ENCODE assay signal across 11 cellular contexts in the genomic region with DNA sequence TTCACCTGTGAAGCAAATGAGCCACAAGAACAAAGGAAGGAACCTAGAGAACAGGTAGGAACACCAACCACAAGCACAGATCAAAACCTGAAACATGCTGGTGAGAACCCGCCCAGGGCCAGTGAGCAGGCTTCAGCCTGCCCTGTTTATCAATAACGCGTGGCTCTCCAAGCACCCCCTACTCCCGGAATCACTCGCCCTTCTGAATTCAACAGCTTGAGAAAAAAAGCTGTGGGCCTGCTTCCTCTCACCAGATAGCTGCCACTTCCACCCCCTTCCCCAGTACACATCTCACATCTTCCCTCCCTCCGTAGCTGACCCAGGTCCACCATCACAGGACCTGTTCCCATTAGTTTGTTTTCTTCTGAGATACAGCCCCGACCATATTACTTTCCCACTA. TPM values are rescaled to one million over a fixed set of nuclear protein-coding genes. Genes with fewer than 3 reads are reported as not detected.
DNase-seq lines count a peak whose midpoint lies in the region; ATAC-seq and TF ChIP-seq lines count a peak whose summit lies in the region.
"Had no signal": no experiment of that assay in that cellular context is flagged by ENCODE, and none has a peak within 500 bp of the region (broad histone marks: within the 10 kb centered on the region; RNA-seq: fewer than 3 reads in every experiment).

No MANE protein-coding gene starts in this region.

- H3K4me1 ChIP-seq in endodermal cell (ENCODE audit: control insufficient read depth, insufficient read depth, low read length) (peaks cover 3% of the 10 kb centered on the region), stomach (peaks cover 64 to 98% (median 79%) of the 10 kb centered on the region in 4 donors)

- no peak overlapping the region for H3K9ac ChIP-seq in endodermal cell (ENCODE audit: extremely low read depth, low read length, poor library complexity, severe bottlenecking)

- 96% methylated on average over 7 of the region's 7 CpGs for WGBS in endodermal cell (ENCODE audit: insufficient coverage in 1 of 2, insufficient read length in 1 of 2), 2 experiments
- WGBS in stomach, 5 donors: 55 to 78% (median 66%) methylated on average over 7 of the region's 7 CpGs

- peak; percentile 35 for ATAC-seq in HG03354 (IDR thresholded peaks at IDR 0.05; ENCODE audit: poor library complexity, severe bottlenecking, unreplicated experiment)
- ATAC-seq in GM18870 (IDR thresholded peaks at IDR 0.05; ENCODE audit: unreplicated experiment): no peak
- ATAC-seq in GM21447 (IDR thresholded peaks at IDR 0.05; ENCODE audit: unreplicated experiment): no peak
- ATAC-seq: Panc1 had no signal

- peaks cover 66% of the 10 kb centered on the region for H3K4me1 Mint-ChIP-seq in activated naive CD4-positive, alpha-beta T cell treated with anti-CD3 and anti-CD28 coated beads for 36 hours (ENCODE audit: low read depth)
- peaks cover 25% of the 10 kb centered on the region for H3K4me1 Mint-ChIP-seq in endodermal cell

- H3K36me3 ChIP-seq in endodermal cell (ENCODE audit: control insufficient read depth, insufficient read depth, low read length) (peaks cover 18% of the 10 kb centered on the region), stomach (peaks cover 13 to 36% (median 33%) of the 10 kb centered on the region in 4 donors)

- H3K4me3 ChIP-seq in endodermal cell (ENCODE audit: low read length) (no peak overlapping the region), stomach (no peak overlapping the region)
- H3K4me3 ChIP-seq: MG63, tibial artery had no signal

- TF ChIP-seq CTCF in endodermal cell (conservative IDR thresholded peaks at IDR 0.05) (no peak), stomach (IDR thresholded peaks at IDR 0.05) (no peak)

- no peak for TF ChIP-seq POLR2A in stomach (IDR thresholded peaks at IDR 0.05)

- TF ChIP-seq EP300 in stomach (IDR thresholded peaks at IDR 0.05): no peak

- H3K9me3 Mint-ChIP-seq in activated naive CD4-positive, alpha-beta T cell treated with anti-CD3 and anti-CD28 coated beads for 36 hours: no peaks in the 10 kb centered on the region
- H3K9me3 Mint-ChIP-seq in endodermal cell: no peaks in the 10 kb centered on the region

- H3K27me3 Mint-ChIP-seq in activated naive CD4-positive, alpha-beta T cell treated with anti-CD3 and anti-CD28 coated beads for 36 hours (ENCODE audit: low read depth): no peaks in the 10 kb centered on the region
- H3K27me3 Mint-ChIP-seq in endodermal cell (ENCODE audit: insufficient read depth): no peaks in the 10 kb centered on the region

- H3K27me3 ChIP-seq in endodermal cell (ENCODE audit: control insufficient read depth, insufficient read depth, low read length, poor library complexity, severe bottlenecking) (no peaks in the 10 kb centered on the region), stomach (no peaks in the 10 kb centered on the region)
- H3K27me3 ChIP-seq: MG63, tibial artery had no signal

- CTCF ChIA-PET in activated naive CD4-positive, alpha-beta T cell treated with anti-CD3 and anti-CD28 coated beads for 36 hours (lab: Charles Lee): interaction anchor here (0.9 to 1.2 kb wide), 2 partner anchors 34 to 89 kb away, joined by 4 read pairs; no protein-coding TSS in a partner anchor

- H3K9me3 ChIP-seq in endodermal cell (ENCODE audit: control insufficient read depth, low read length): no peaks in the 10 kb centered on the region
- H3K9me3 ChIP-seq in stomach: no peaks in the 10 kb centered on the region
- H3K9me3 ChIP-seq: MG63, tibial artery had no signal

- intact Hi-C loops in activated naive CD4-positive, alpha-beta T cell treated with anti-CD3 and anti-CD28 coated beads for 36 hours (cut with micrococcal nuclease): no loop called here
- intact Hi-C loops in stomach (cut with DNase I; ENCODE audit: low total_unique reads): no loop called here

- peak; percentile 51 for DNase-seq in activated naive CD4-positive, alpha-beta T cell treated with anti-CD3 and anti-CD28 coated beads for 36 hours
- DNase-seq in activated naive CD4-positive, alpha-beta T cell (lab: John Stamatoyannopoulos, UW): no peak
- no peak for DNase-seq in endodermal cell
- no peak for DNase-seq in stomach
- DNase-seq in DMS114 treated with DMSO at 0.1 percent for 48 hours (lab: John Stamatoyannopoulos, UW; ENCODE audit: unreplicated experiment): no peak
- DNase-seq: MG63 had no signal

- H3K4me3 Mint-ChIP-seq in activated naive CD4-positive, alpha-beta T cell treated with anti-CD3 and anti-CD28 coated beads for 36 hours: no peak overlapping the region
- no peak overlapping the region for H3K4me3 Mint-ChIP-seq in endodermal cell

- H3K36me3 Mint-ChIP-seq in activated naive CD4-positive, alpha-beta T cell treated with anti-CD3 and anti-CD28 coated beads for 36 hours (ENCODE audit: low read depth): peaks cover 12% of the 10 kb centered on the region
- peaks cover 11% of the 10 kb centered on the region for H3K36me3 Mint-ChIP-seq in endodermal cell (ENCODE audit: low read depth)

- peak overlapping the region; percentile 39 for H3K27ac Mint-ChIP-seq in activated naive CD4-positive, alpha-beta T cell treated with anti-CD3 and anti-CD28 coated beads for 36 hours
- H3K27ac Mint-ChIP-seq in endodermal cell: peak overlapping the region; percentile 5

- H3K27ac ChIP-seq in endodermal cell (ENCODE audit: low read depth, low read length) (no peak overlapping the region), stomach (peak overlapping the region in 3 of 5 donors; percentile 21 to 39 (median 29))
- H3K27ac ChIP-seq: tibial artery had no signal

RNA-seq across cellular contexts. Expression of gene B4GALT1, which starts 30.4 kb away (rescaled TPM):
- 10 to 100 TPM; 42.8 to 44.1 TPM for total RNA-seq in activated naive CD4-positive, alpha-beta T cell treated with anti-CD3 and anti-CD28 coated beads for 36 hours
- total RNA-seq in endodermal cell: 10 to 100 TPM; 62.9 to 92.6 TPM
- polyA plus RNA-seq in endodermal cell (2013, experiment 1 of 2): 29.4 TPM
- 31.1 TPM for polyA plus RNA-seq in endodermal cell (2013, experiment 2 of 2)
- 100 to 1,000 TPM in 1 of 5 donors, 10 to 100 TPM in 3, 1 to 10 TPM in 1; 6.4 to 125 (median 25.0) TPM for total RNA-seq in stomach
- polyA plus RNA-seq in stomach: 10 to 100 TPM; 23.4 to 31.4 (median 24.8) TPM
